In the genomic region with DNA sequence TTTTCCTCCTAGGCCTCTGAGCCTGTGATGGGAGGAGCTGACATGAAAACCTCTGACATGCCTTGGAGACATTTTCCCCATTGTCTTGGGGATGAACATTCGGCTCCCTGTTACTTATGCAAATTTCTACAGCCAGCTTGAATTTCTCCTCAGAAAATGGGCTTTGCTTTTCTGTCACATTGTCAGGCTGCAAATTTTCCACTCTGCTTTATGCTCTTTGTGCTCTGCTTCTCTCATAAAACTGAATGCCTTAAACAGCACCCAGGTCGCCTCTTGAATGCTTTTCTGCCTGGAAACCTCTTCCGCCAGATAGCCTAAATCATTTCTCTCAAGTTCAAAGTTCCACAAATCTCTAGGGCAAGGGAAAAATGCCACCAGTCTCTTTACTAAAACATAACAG, we compare ENCODE assay signal across 8 cellular contexts.
"Had no signal": no experiment of that assay in that cellular context is flagged by ENCODE, and none has a peak within 500 bp of the region (broad histone marks: within the 10 kb centered on the region; RNA-seq: fewer than 3 reads in every experiment).

No MANE protein-coding gene starts in this region.

- H3K4me3 ChIP-seq: GM12878 had no signal

- DNase-seq: GDM1, GF-D8 had no signal

- ATAC-seq: GM12878 had no signal

- FAIRE-seq: G401.6, GM12878, GM12891, GM12892, GM18507, GM19239 had no signal
